Comparison of ENCODE assay signal across 1 cellular context in the genomic region with DNA sequence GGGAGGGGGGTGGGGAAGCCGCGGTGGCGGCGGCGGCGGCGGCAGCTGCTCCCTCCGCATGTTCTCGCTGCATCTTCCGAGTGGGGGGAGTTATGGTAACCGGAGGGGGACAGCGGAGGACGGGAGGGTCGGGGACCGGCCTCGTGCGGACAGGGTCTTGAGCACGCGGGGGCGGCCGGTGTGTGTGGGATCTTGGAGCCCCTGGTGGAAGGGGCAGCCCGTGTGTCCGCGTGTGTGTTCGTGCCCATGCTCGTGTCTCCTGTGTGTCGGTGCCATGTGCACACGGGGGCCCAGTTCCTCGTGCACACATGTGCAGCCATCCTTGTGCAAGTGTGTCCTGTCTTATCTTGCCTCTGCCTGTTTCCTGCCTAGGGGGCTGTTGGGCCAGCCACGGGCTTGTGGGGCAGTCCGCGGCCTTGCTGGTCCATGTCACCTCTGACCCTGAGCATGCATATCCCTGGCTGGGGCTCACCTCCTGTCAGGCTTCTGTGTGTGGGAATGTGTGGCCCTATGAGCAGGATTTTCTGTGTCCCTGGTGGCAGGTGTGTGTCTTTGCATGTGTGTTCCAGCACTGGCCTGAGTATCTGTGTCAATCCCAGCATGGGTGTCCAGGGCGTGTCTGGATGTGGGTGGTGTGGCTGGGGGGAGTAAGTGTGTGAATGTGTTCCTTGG.
TF ChIP-seq lines count a peak whose summit lies in the region.

No MANE protein-coding gene starts in this region.

TF ChIP-seq in K562, 482 proteins besides CTCF, POLR2A, EP300 and RAD21 (continued from another document and continues in another):
- TF ChIP-seq, protein P1, sequence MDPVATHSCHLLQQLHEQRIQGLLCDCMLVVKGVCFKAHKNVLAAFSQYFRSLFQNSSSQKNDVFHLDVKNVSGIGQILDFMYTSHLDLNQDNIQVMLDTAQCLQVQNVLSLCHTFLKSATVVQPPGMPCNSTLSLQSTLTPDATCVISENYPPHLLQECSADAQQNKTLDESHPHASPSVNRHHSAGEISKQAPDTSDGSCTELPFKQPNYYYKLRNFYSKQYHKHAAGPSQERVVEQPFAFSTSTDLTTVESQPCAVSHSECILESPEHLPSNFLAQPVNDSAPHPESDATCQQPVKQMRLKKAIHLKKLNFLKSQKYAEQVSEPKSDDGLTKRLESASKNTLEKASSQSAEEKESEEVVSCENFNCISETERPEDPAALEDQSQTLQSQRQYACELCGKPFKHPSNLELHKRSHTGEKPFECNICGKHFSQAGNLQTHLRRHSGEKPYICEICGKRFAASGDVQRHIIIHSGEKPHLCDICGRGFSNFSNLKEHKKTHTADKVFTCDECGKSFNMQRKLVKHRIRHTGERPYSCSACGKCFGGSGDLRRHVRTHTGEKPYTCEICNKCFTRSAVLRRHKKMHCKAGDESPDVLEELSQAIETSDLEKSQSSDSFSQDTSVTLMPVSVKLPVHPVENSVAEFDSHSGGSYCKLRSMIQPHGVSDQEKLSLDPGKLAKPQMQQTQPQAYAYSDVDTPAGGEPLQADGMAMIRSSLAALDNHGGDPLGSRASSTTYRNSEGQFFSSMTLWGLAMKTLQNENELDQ (CRISPR knock-in tag; IDR thresholded peaks at IDR 0.05; ENCODE audit: borderline replicate concordance), result peak; percentile 95
- TF ChIP-seq NR2C2 (CRISPR knock-in tag; IDR thresholded peaks at IDR 0.05) (peak; percentile 92), NR2C2 (tag; IDR thresholded peaks at IDR 0.05) (peak; percentile 88), TRIM24 (IDR thresholded peaks at IDR 0.05) (peak in 1 of 2 experiments; percentile 38; a peak in 1 of 4 replicates), U2AF1 (optimal IDR thresholded peaks at IDR 0.05; ENCODE audit: low read depth, low read length) (no peak), ZBTB40 (IDR thresholded peaks at IDR 0.05) (no peak; the same call in 1 of the 2 replicates), ZBTB40 (CRISPR knock-in tag; IDR thresholded peaks at IDR 0.05) (peak; percentile 75; the same call in 1 of the 2 replicates), ZNF766 (CRISPR knock-in tag; conservative IDR thresholded peaks at IDR 0.05) (peak; percentile 32; the same call in 1 of the 2 replicates), ZNF583 (CRISPR knock-in tag; IDR thresholded peaks at IDR 0.05) (peak; percentile 50; the same call in 1 of the 2 replicates), NONO (IDR thresholded peaks at IDR 0.05; ENCODE audit: low read depth in 2 of 2, low read length in 1 of 2) (no peak), MAFK (IDR thresholded peaks at IDR 0.05; ENCODE audit: low read length) (no peak), GATAD2A (IDR thresholded peaks at IDR 0.05) (no peak), PHF21A (IDR thresholded peaks at IDR 0.05; ENCODE audit: borderline replicate concordance, low read depth) (peak; percentile 12; the same call in 1 of the 2 replicates), ZEB2 (IDR thresholded peaks at IDR 0.05) (no peak), GABPB1 (CRISPR knock-in tag; IDR thresholded peaks at IDR 0.05) (peak; percentile 89), THRAP3 (IDR thresholded peaks at IDR 0.05; ENCODE audit: borderline replicate concordance) (no peak), ETV1 (tag; conservative IDR thresholded peaks at IDR 0.05; ENCODE audit: low read depth) (peak; percentile 74), SOX6 (IDR thresholded peaks at IDR 0.05) (no peak), ZNF316 (IDR thresholded peaks at IDR 0.05) (no peak), ZNF830 (CRISPR knock-in tag; IDR thresholded peaks at IDR 0.05) (no peak), ELK1 (CRISPR knock-in tag; IDR thresholded peaks at IDR 0.05) (peak; percentile 86; the same call in 1 of the 2 replicates), ZKSCAN1 (IDR thresholded peaks at IDR 0.05; ENCODE audit: low read depth, low read length) (no peak), UBTF (IDR thresholded peaks at IDR 0.05; ENCODE audit: borderline replicate concordance in 1 of 2, low read depth in 2 of 2, low read length in 2 of 2) (0 out of 4 replicates have a peak, but pooled peaks of 1 of the 2 experiments have one; percentile 28), POLR2B (IDR thresholded peaks at IDR 0.05; ENCODE audit: low read depth, partially characterized antibody) (no peak)
- TF ChIP-seq, protein P2, sequence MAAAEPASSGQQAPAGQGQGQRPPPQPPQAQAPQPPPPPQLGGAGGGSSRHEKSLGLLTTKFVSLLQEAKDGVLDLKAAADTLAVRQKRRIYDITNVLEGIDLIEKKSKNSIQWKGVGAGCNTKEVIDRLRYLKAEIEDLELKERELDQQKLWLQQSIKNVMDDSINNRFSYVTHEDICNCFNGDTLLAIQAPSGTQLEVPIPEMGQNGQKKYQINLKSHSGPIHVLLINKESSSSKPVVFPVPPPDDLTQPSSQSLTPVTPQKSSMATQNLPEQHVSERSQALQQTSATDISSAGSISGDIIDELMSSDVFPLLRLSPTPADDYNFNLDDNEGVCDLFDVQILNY (CRISPR knock-in tag; IDR thresholded peaks at IDR 0.05), result peak; percentile 99; the same call in 1 of the 2 replicates
- TF ChIP-seq, protein P3, sequence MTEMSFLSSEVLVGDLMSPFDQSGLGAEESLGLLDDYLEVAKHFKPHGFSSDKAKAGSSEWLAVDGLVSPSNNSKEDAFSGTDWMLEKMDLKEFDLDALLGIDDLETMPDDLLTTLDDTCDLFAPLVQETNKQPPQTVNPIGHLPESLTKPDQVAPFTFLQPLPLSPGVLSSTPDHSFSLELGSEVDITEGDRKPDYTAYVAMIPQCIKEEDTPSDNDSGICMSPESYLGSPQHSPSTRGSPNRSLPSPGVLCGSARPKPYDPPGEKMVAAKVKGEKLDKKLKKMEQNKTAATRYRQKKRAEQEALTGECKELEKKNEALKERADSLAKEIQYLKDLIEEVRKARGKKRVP (CRISPR knock-in tag; IDR thresholded peaks at IDR 0.05), result 0 out of 2 replicates have a peak, but pooled peaks have one; percentile 11
- TF ChIP-seq, protein P4, sequence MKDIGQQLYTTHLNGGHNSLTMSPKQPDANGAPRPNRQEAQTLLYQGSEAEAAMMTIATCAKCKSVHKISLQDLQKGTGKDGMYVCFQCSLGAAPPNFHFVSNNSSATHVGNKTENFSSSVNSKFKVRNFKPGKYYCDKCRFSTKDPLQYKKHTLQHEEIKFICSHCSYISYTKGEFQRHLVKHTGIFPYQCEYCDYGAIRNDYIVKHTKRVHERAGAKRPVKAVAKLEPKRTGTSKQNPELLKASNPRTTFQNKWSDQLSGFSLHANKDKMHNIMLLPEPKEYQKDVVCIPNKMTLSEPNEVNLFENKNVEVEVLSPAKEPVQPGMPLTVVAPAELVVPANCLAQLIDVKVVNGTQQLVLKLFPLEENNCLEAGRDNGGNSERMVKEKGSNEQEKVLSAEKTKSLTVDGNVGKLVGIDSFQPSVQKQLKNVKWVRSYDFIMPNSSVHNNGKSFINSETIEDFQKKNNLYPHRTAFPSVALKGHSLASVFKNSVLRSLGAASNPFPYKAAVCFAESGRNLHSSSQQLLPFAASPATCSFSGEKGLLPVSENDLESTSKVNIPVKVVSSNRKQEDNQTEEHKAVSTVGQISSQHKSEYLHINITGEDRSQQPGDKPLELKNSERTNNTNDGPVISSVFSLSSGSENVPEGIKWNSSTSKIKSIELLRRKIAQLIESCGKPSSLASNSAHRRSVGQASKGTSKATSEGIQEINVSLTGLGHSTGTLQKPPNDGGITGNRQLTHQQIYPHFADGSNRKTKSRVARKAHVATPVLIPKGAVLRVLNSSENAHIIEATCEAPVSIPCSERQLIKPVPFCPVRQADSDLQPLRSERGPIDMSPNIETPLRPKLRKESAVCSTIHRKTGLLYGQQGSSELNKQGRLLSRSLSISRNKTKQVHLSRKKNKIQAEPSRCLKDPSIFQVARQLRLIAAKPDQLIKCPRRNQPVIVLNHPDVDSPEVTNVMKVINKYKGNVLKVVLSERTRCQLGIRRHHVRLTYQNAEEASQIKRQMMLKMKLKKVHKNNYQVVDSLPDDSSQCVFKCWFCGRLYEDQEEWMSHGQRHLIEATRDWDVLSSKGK (CRISPR knock-in tag; IDR thresholded peaks at IDR 0.05), result no peak
